12 cellular contexts compared by ENCODE assay signal in genomic region chr1:8705104-8705503, GRCh38.
DNase-seq lines count a peak whose midpoint lies in the region; ATAC-seq and TF ChIP-seq lines count a peak whose summit lies in the region.
"Had no signal": no experiment of that assay in that cellular context is flagged by ENCODE, and none has a peak within 500 bp of the region (broad histone marks: within the 10 kb centered on the region; RNA-seq: fewer than 3 reads in every experiment).

No MANE protein-coding gene starts in this region.

- no peak overlapping the region for H2BK5ac ChIP-seq in H9 (ENCODE audit: insufficient read length, low read length)

- peaks cover 9% of the 10 kb centered on the region for H3K23me2 ChIP-seq in H9 (ENCODE audit: insufficient read length, low read depth, low read length, poor library complexity, severe bottlenecking)

- H3K27me3 ChIP-seq in H9 (ENCODE audit: insufficient read depth, low read length) (no peaks in the 10 kb centered on the region), aorta (ENCODE audit: control insufficient read depth in 1 of 2, insufficient read depth in 2 of 2, low read length in 1 of 2) (no peaks in the 10 kb centered on the region)
- H3K27me3 ChIP-seq: heart right ventricle, testis had no signal

- H3K18ac ChIP-seq in H9 (ENCODE audit: insufficient read length, low read depth, low read length) = no peak overlapping the region

- H3K4me3 ChIP-seq in aorta (ENCODE audit: low read length in 2 of 2) = no peak overlapping the region
- H3K4me3 ChIP-seq: heart right ventricle, testis had no signal

- TF ChIP-seq CTCF in 22Rv1 (IDR thresholded peaks at IDR 0.05) (no peak), H9 (conservative IDR thresholded peaks at IDR 0.05) (no peak), glutamatergic neuron (IDR thresholded peaks at IDR 0.05; ENCODE audit: partially characterized antibody, unreplicated experiment) (no peak)

- peak overlapping the region; percentile 10 to 92 (median 41); a peak in 5 of 7 replicates for H3K27ac Mint-ChIP-seq in H9
- H3K27ac Mint-ChIP-seq in glutamatergic neuron (ENCODE audit: unreplicated experiment) = peak overlapping the region; percentile 76

- no peak overlapping the region for H3K56ac ChIP-seq in H9 (ENCODE audit: insufficient read length, low read depth, low read length)

- H3K9ac ChIP-seq in H9 (ENCODE audit: extremely low read depth, insufficient read length, low read length) = no peak overlapping the region

- H3K4me2 ChIP-seq in H9 (ENCODE audit: insufficient read depth, insufficient read length, low read length) = no peak overlapping the region

- H2BK120ac ChIP-seq in H9 (ENCODE audit: low read depth, low read length, poor library complexity, severe bottlenecking) = no peak overlapping the region

- intact Hi-C loops in aorta (cut with DNase I) = loop anchor here in 1 of 2 donors (10.0 kb wide), 1 partner anchor 280 kb away; no protein-coding TSS in a partner anchor

- no peak overlapping the region for H3K4ac ChIP-seq in H9 (ENCODE audit: low read depth, low read length)

- H3K79me1 ChIP-seq in H9 (ENCODE audit: insufficient read depth, low read depth, low read length, poor library complexity, severe bottlenecking) = no peaks in the 10 kb centered on the region

- H3T11ph ChIP-seq in H9 (ENCODE audit: low read length) = no peak overlapping the region

- no peaks in the 10 kb centered on the region for H3K9me3 ChIP-seq in H9 (ENCODE audit: control insufficient read depth, low read depth, low read length)
- no peaks in the 10 kb centered on the region for H3K9me3 ChIP-seq in aorta (ENCODE audit: control insufficient read depth, low read length)
- H3K9me3 ChIP-seq: heart right ventricle, testis had no signal

- H3K4me1 Mint-ChIP-seq in H9 = peaks cover 54 to 56% of the 10 kb centered on the region in 2 experiments
- peaks cover 41% of the 10 kb centered on the region for H3K4me1 Mint-ChIP-seq in glutamatergic neuron (ENCODE audit: low read depth, unreplicated experiment)

- no peak overlapping the region for H2BK20ac ChIP-seq in H9 (ENCODE audit: low read depth, low read length, poor library complexity, severe bottlenecking)

- H3K4me1 ChIP-seq in H9 (ENCODE audit: insufficient read depth, low read length) = peaks cover 4% of the 10 kb centered on the region; the same call in 1 of the 2 replicates
- no peaks in the 10 kb centered on the region for H3K4me1 ChIP-seq in aorta (ENCODE audit: control insufficient read depth in 1 of 2, insufficient read depth in 2 of 2, low read length in 2 of 2)

- no CpG with 5 or more reads among the region's 2 CpGs for WGBS in H9 (ENCODE audit: extremely low coverage, insufficient read length, low lambda C conversion rate)
- 37 to 43% methylated on average over 2 of the region's 2 CpGs for WGBS in aorta, 2 donors

- H2BK12ac ChIP-seq in H9 (ENCODE audit: insufficient read length, low read depth, low read length) = no peak overlapping the region

- no peak for ATAC-seq in aorta (ENCODE audit: low FRiP score)
- ATAC-seq: heart right ventricle had no signal

- H2AFZ ChIP-seq in H9 (ENCODE audit: low read length) = no peak overlapping the region

- H3K27ac ChIP-seq in 22Rv1 = peak overlapping the region; percentile 99
- H3K27ac ChIP-seq in H9 (ENCODE audit: insufficient read length, low read depth, low read length) = no peak overlapping the region
- no peak overlapping the region for H3K27ac ChIP-seq in aorta (ENCODE audit: low read depth in 1 of 2, low read length in 2 of 2)
- H3K27ac ChIP-seq: testis had no signal

- H3K36me3 Mint-ChIP-seq in H9 (ENCODE audit: insufficient read depth in 1 of 3, low read depth in 3 of 3) (peaks cover 4 to 9% (median 5%) of the 10 kb centered on the region in 3 experiments; a peak in 3 of 7 replicates), glutamatergic neuron (ENCODE audit: unreplicated experiment) (no peaks in the 10 kb centered on the region)

- no peak overlapping the region for H2AK5ac ChIP-seq in H9 (ENCODE audit: insufficient read length, low read length)

- H4K8ac ChIP-seq in H9 (replicated peaks; ENCODE audit: insufficient read length, low read depth, low read length) = no peak overlapping the region

- H3K23ac ChIP-seq in H9 (ENCODE audit: insufficient read length, low read depth, low read length) = no peak overlapping the region

- H4K91ac ChIP-seq in H9 (ENCODE audit: insufficient read length, low read depth, low read length) = no peak overlapping the region

- DNase-seq in H9 (no peak), NCI-H748 (lab: John Stamatoyannopoulos, UW; ENCODE audit: unreplicated experiment) (peak; percentile 89), glutamatergic neuron (no peak), aorta (no peak), NCI-H1048 (lab: John Stamatoyannopoulos, UW) (no peak), AML-193 (lab: John Stamatoyannopoulos, UW) (no peak), T-helper 1 cell (no peak)
- DNase-seq: GF-D8, heart right ventricle, Karpas-422, testis had no signal

- H3K14ac ChIP-seq in H9 (ENCODE audit: insufficient read depth, low read length) = no peak overlapping the region

- H3K9me3 Mint-ChIP-seq in H9 (no peaks in the 10 kb centered on the region; a peak in 2 of 5 replicates), glutamatergic neuron (ENCODE audit: unreplicated experiment) (peaks cover 18% of the 10 kb centered on the region)

- H3K4me3 Mint-ChIP-seq in H9 (peak overlapping the region in 1 of 2 experiments; percentile 52; a peak in 3 of 5 replicates), glutamatergic neuron (ENCODE audit: unreplicated experiment) (peak overlapping the region; percentile 84)

- no peak overlapping the region for H2BK15ac ChIP-seq in H9 (ENCODE audit: low read depth, low read length)

- peaks cover 19% of the 10 kb centered on the region for H3K79me2 ChIP-seq in H9 (ENCODE audit: insufficient read depth, low read length)

- H3K36me3 ChIP-seq in aorta (ENCODE audit: control insufficient read depth in 1 of 2, insufficient read depth in 2 of 2, low read length in 1 of 2) = no peaks in the 10 kb centered on the region
- H3K36me3 ChIP-seq: heart right ventricle had no signal

- H3K27me3 Mint-ChIP-seq in H9 (ENCODE audit: low read depth) (no peaks in the 10 kb centered on the region; the same call in 1 of the 2 replicates), glutamatergic neuron (ENCODE audit: unreplicated experiment) (peaks cover 20% of the 10 kb centered on the region)

- no peaks in the 10 kb centered on the region for H4K20me1 ChIP-seq in H9 (ENCODE audit: control insufficient read depth, insufficient read depth, insufficient read length)

- H4K5ac ChIP-seq in H9 (ENCODE audit: insufficient read length, low read depth, low read length) = no peak overlapping the region
